In the genomic region with DNA sequence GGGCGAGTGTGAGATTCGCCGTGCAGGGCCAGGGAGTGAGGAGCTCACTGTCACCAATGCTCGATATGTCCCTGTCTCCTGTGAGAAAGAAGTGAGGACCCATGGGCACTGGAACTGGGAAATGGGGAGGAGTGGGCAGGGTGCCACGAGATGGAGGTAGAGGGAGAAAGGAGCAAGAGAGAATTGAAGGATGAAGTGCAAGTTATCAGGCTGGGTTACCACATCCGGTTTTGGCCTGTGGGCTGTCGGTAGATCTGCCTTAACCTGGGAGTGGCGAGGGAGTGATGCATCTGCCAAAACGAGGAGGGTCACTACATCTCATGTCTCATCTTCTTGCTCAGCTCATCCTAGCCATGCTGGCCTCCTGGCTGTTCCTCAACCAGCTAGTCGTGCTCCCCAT, we compare ENCODE assay signal across 22 cellular contexts. TPM values are rescaled to one million over a fixed set of nuclear protein-coding genes. Genes with fewer than 3 reads are reported as not detected.
A peak's percentile ranks its signal among the peaks of the same experiment; 100 is the strongest.
DNase-seq lines count a peak whose midpoint lies in the region; ATAC-seq, FAIRE-seq and TF ChIP-seq lines count a peak whose summit lies in the region.
"Had no signal": no experiment of that assay in that cellular context is flagged by ENCODE, and none has a peak within 500 bp of the region (broad histone marks: within the 10 kb centered on the region; RNA-seq: fewer than 3 reads in every experiment).

No MANE protein-coding gene starts in this region.

- 76% methylated on average over 10 of the region's 10 CpGs for WGBS in K562 (ENCODE audit: insufficient coverage, low coverage, missing lambda C conversion rate)

- peaks cover 87% of the 10 kb centered on the region for H3K36me3 ChIP-seq in K562 (ENCODE audit: control insufficient read depth, insufficient read depth, low read length)
- H3K36me3 ChIP-seq: left ventricle myocardium inferior, transverse colon had no signal

- no peaks in the 10 kb centered on the region for H3K79me2 ChIP-seq in K562 (ENCODE audit: control insufficient read depth, insufficient read depth, low read length)

- H3K4me3 Mint-ChIP-seq in natural killer cell: no peak overlapping the region
- H3K4me3 Mint-ChIP-seq in natural killer cell treated with Interleukin-12 subunit alpha and Interleukin-12 subunit beta and Interleukin-15 and Interleukin-18, amount 100 ng/mL, for 72 hours: no peak overlapping the region
- H3K4me3 Mint-ChIP-seq: stimulated activated naive CD8-positive, alpha-beta T cell treated with anti-CD3 and anti-CD28 coated beads, Interleukin-15, amount 100 ng/mL, for 72 hours had no signal

- H3K4me1 ChIP-seq in K562 (replicated peaks in 1 of 2; ENCODE audit: control insufficient read depth in 2 of 2, insufficient read depth in 2 of 2, low read length in 2 of 2): peaks cover 9 to 10% of the 10 kb centered on the region in 2 experiments; a peak in 4 of 5 replicates

- H3K27me3 Mint-ChIP-seq in natural killer cell (ENCODE audit: low read depth in 2 of 2): no peaks in the 10 kb centered on the region
- H3K27me3 Mint-ChIP-seq in natural killer cell treated with Interleukin-12 subunit alpha and Interleukin-12 subunit beta and Interleukin-15 and Interleukin-18, amount 100 ng/mL, for 72 hours: no peaks in the 10 kb centered on the region
- H3K27me3 Mint-ChIP-seq: IgD-negative memory B cell; stimulated activated naive CD8-positive, alpha-beta T cell treated with anti-CD3 and anti-CD28 coated beads, Interleukin-15, amount 100 ng/mL, for 72 hours had no signal

- no peaks in the 10 kb centered on the region for H3K9me1 ChIP-seq in K562 (ENCODE audit: control insufficient read depth, insufficient read depth, low read length)

- H3K4me1 Mint-ChIP-seq in natural killer cell: peaks cover 11 to 12% of the 10 kb centered on the region in 2 donors
- H3K4me1 Mint-ChIP-seq in natural killer cell treated with Interleukin-12 subunit alpha and Interleukin-12 subunit beta and Interleukin-15 and Interleukin-18, amount 100 ng/mL, for 72 hours (ENCODE audit: low read depth in 2 of 2): peaks cover 15 to 30% of the 10 kb centered on the region in 2 donors

- H3K27ac Mint-ChIP-seq in natural killer cell: peak overlapping the region; percentile 26 to 41
- no peak overlapping the region for H3K27ac Mint-ChIP-seq in natural killer cell treated with Interleukin-12 subunit alpha and Interleukin-12 subunit beta and Interleukin-15 and Interleukin-18, amount 100 ng/mL, for 72 hours

- no peak overlapping the region; a peak in 1 of 4 replicates for H3K9ac ChIP-seq in K562 (ENCODE audit: insufficient read depth in 1 of 2, low read depth in 2 of 2, low read length in 2 of 2)

- DNase-seq in natural killer cell (no peak), K562 (ENCODE audit: extremely low read depth in 1 of 4, low spot score in 3 of 4) (no peak), NCI-H345 (lab: John Stamatoyannopoulos, UW) (no peak)
- no peak for DNase-seq in natural killer cell treated with Interleukin-12 subunit alpha and Interleukin-12 subunit beta and Interleukin-15 and Interleukin-18, amount 100 ng/mL, for 72 hours (ENCODE audit: low spot score)
- DNase-seq in stimulated activated CD4-positive, alpha-beta T cell treated with anti-CD3 and anti-CD28 coated beads, Interleukin-15, amount 100 ng/mL, for 24 hours: no peak
- DNase-seq: foreskin fibroblast; left ventricle myocardium inferior; MM.1S; NCI-H146; NCI-H2171 treated with DMSO at 0.1 percent for 48 hours; NCI-H748 treated with DMSO at 0.1 percent for 48 hours; SHP77; small intestine; stimulated activated CD4-positive, alpha-beta T cell treated with anti-CD3 and anti-CD28 coated beads, Interleukin-4, amount 100 ng/mL, for 1 hour; stimulated activated naive CD8-positive, alpha-beta T cell treated with anti-CD3 and anti-CD28 coated beads, Interleukin-15, amount 100 ng/mL, for 72 hours; transverse colon had no signal

- H3K9me3 Mint-ChIP-seq in natural killer cell: no peaks in the 10 kb centered on the region
- no peaks in the 10 kb centered on the region for H3K9me3 Mint-ChIP-seq in natural killer cell treated with Interleukin-12 subunit alpha and Interleukin-12 subunit beta and Interleukin-15 and Interleukin-18, amount 100 ng/mL, for 72 hours
- H3K9me3 Mint-ChIP-seq: IgD-negative memory B cell; stimulated activated naive CD8-positive, alpha-beta T cell treated with anti-CD3 and anti-CD28 coated beads, Interleukin-15, amount 100 ng/mL, for 72 hours had no signal

- peaks cover 2% of the 10 kb centered on the region; the same call in 1 of the 2 replicates for H4K20me1 ChIP-seq in K562 (replicated peaks; ENCODE audit: control insufficient read depth, insufficient read depth, low read length)

- H3K4me2 ChIP-seq in K562 (ENCODE audit: insufficient read depth, low read length): no peak overlapping the region

- no peak for TF ChIP-seq EP300 in K562 (IDR thresholded peaks at IDR 0.05; ENCODE audit: low read length)

- no peak for FAIRE-seq in K562 (lab: Jason Lieb, UNC)
- FAIRE-seq: small intestine had no signal

- no peak for TF ChIP-seq RAD21 in K562 (CRISPR knock-in tag; conservative IDR thresholded peaks at IDR 0.05 in 1 of 2, IDR thresholded peaks at IDR 0.05 in 1 of 2)

- H3K27me3 ChIP-seq in K562 (ENCODE audit: control insufficient read depth in 2 of 2, insufficient read depth in 2 of 2, low read length in 2 of 2): no peaks in the 10 kb centered on the region
- H3K27me3 ChIP-seq: neutrophil, transverse colon had no signal

- CTCF ChIA-PET in K562 (lab: Yijun Ruan, JAX; ENCODE audit: low intra/inter-chr PET ratio): no interaction called here

- H3K27ac ChIP-seq in K562 (ENCODE audit: extremely low read depth, low read depth, low read length): no peak overlapping the region
- H3K27ac ChIP-seq: epithelial cell of prostate, HL-60, left ventricle myocardium inferior, neutrophil, transverse colon had no signal

- TF ChIP-seq CTCF in natural killer cell (IDR thresholded peaks at IDR 0.05): no peak
- no peak for TF ChIP-seq CTCF in K562 (IDR thresholded peaks at IDR 0.05 in 2 of 3, conservative IDR thresholded peaks at IDR 0.05 in 1 of 3; ENCODE audit: insufficient read depth in 2 of 3, low read depth in 1 of 3, low read length in 3 of 3)

- POLR2A ChIA-PET in K562 (lab: Yijun Ruan, JAX): interaction anchor here (0.6 to 2.0 kb wide), 3 partner anchors 10 to 134 kb away, joined by 4 to 8 read pairs (median 7); a partner anchor contains a TSS

- in situ Hi-C loops in K562 (cut with MboI): loop anchor here (10.0 kb wide), 1 partner anchor 131 kb away; a partner anchor contains a TSS

- H3K4me3 ChIP-seq in K562: no peak overlapping the region
- H3K4me3 ChIP-seq: left ventricle myocardium inferior, transverse colon had no signal

- H3K36me3 Mint-ChIP-seq in natural killer cell: no peaks in the 10 kb centered on the region
- peaks cover 8% of the 10 kb centered on the region for H3K36me3 Mint-ChIP-seq in natural killer cell treated with Interleukin-12 subunit alpha and Interleukin-12 subunit beta and Interleukin-15 and Interleukin-18, amount 100 ng/mL, for 72 hours
- H3K36me3 Mint-ChIP-seq: IgD-negative memory B cell had no signal

- H3K9me3 ChIP-seq in K562 (replicated peaks; ENCODE audit: control insufficient read depth, insufficient read depth, low read depth, low read length): no peaks in the 10 kb centered on the region
- H3K9me3 ChIP-seq: left ventricle myocardium inferior, neutrophil, transverse colon had no signal

- peak; percentile 58; the same call in 1 of the 2 replicates for TF ChIP-seq POLR2A in K562 (conservative IDR thresholded peaks at IDR 0.05)

- BruUV-seq in K562 (replicated peaks; lab: Mats Ljungman, UMichigan): no TSS peak

- intact Hi-C loops in natural killer cell (cut with micrococcal nuclease) (no loop called here), K562 (cut with micrococcal nuclease) (no loop called here)

- no peak overlapping the region for H2AFZ ChIP-seq in K562 (ENCODE audit: low read depth, low read length)

- no peak for ATAC-seq in natural killer cell
- no peak for ATAC-seq in natural killer cell treated with Interleukin-12 subunit alpha and Interleukin-12 subunit beta and Interleukin-15 and Interleukin-18, amount 100 ng/mL, for 72 hours
- no peak for ATAC-seq in K562
- no peak for ATAC-seq in HG02571 (IDR thresholded peaks at IDR 0.05; ENCODE audit: unreplicated experiment)
- ATAC-seq: stimulated activated naive CD8-positive, alpha-beta T cell treated with anti-CD3 and anti-CD28 coated beads, Interleukin-15, amount 100 ng/mL, for 72 hours had no signal

RNA-seq across cellular contexts. Expression of a gene that starts 5.3 kb away (rescaled TPM):
- total RNA-seq in natural killer cell: 100 to 1,000 TPM; 262 to 392 (median 322) TPM
- 10 to 100 TPM; 46.5 to 66.6 TPM for total RNA-seq in natural killer cell treated with Interleukin-12 subunit alpha and Interleukin-12 subunit beta and Interleukin-15 and Interleukin-18, amount 100 ng/mL, for 72 hours
- 121 TPM for polyA plus RNA-seq in PFSK-1 (2012; ENCODE audit: insufficient read length, low read depth)
- 151 and 284 TPM in 2 replicates for total RNA-seq in K562 (2011; cell fraction: chromatin; rRNA removed; ENCODE audit: low replicate concordance)
- 158 and 171 TPM in 2 replicates for total RNA-seq in K562 (2011; cell fraction: nucleolus; rRNA removed)
- 141 and 150 TPM in 2 replicates for total RNA-seq in K562 (2011; cell fraction: nucleoplasm; rRNA removed)
- 27.3 and 29.7 TPM in 2 replicates for total RNA-seq in K562 (2014; rRNA removed)
- 16.2 and 20.8 TPM in 2 replicates for total RNA-seq in K562 (2014; rRNA removed; fragmentation: Illumina TruSeq; extraction: Trizol)
- total RNA-seq in K562 (2015; rRNA removed; fragmentation: Illumina TruSeq; extraction: Trizol): 29.6 and 33.7 TPM in 2 replicates
- total RNA-seq in K562 (2021): 42.1 and 43.2 TPM in 2 replicates
- polyA plus RNA-seq in K562 (2011; rRNA removed): 45.9 and 59.4 TPM in 2 replicates
- polyA plus RNA-seq in K562 (2011; cell fraction: cytosol; rRNA removed): 56.9 and 69.4 TPM in 2 replicates
- 359 and 410 TPM in 2 replicates for polyA plus RNA-seq in K562 (2011; cell fraction: nucleus; rRNA removed)
- 42.7 and 85.4 TPM in 2 replicates for polyA plus RNA-seq in K562 (2012)
- 45.5 and 48.8 TPM in 2 replicates for polyA plus RNA-seq in K562 (2014; fragmentation: Illumina TruSeq; extraction: Trizol)
- 1 to 10 TPM; 3.7 to 4.0 TPM for polyA plus RNA-seq in K562 (2014; fragmentation: Nextera tagmentation; extraction: Ambion mirVana)
- polyA plus RNA-seq in K562 (2014; rRNA removed): 60.8 and 64.2 TPM in 2 replicates
- 21.9 and 26.4 TPM in 2 replicates for polyA minus RNA-seq in K562 (2011; rRNA and poly(A)+ RNA removed)
- polyA minus RNA-seq in K562 (2011; cell fraction: cytosol; rRNA and poly(A)+ RNA removed): 12.4 and 15.0 TPM in 2 replicates
- polyA minus RNA-seq in K562 (2011; cell fraction: nucleus; rRNA and poly(A)+ RNA removed): 40.8 and 50.0 TPM in 2 replicates

RNA-seq across cellular contexts. Expression of a gene that starts 12.4 kb away (rescaled TPM):
- 100 to 1,000 TPM; 166 to 186 (median 184) TPM for total RNA-seq in natural killer cell
- total RNA-seq in natural killer cell treated with Interleukin-12 subunit alpha and Interleukin-12 subunit beta and Interleukin-15 and Interleukin-18, amount 100 ng/mL, for 72 hours: 100 to 1,000 TPM; 106 to 156 TPM
- polyA plus RNA-seq in PFSK-1 (2012; ENCODE audit: insufficient read length, low read depth): 360 TPM
- total RNA-seq in K562 (2011; cell fraction: chromatin; rRNA removed; ENCODE audit: low replicate concordance): 90.7 and 171 TPM in 2 replicates
- total RNA-seq in K562 (2011; cell fraction: nucleolus; rRNA removed): 247 and 251 TPM in 2 replicates
- total RNA-seq in K562 (2011; cell fraction: nucleoplasm; rRNA removed): 190 and 192 TPM in 2 replicates
- 310 and 413 TPM in 2 replicates for total RNA-seq in K562 (2014; rRNA removed)
- 192 and 203 TPM in 2 replicates for total RNA-seq in K562 (2014; rRNA removed; fragmentation: Illumina TruSeq; extraction: Trizol)
- total RNA-seq in K562 (2015; rRNA removed; fragmentation: Illumina TruSeq; extraction: Trizol): 316 and 317 TPM in 2 replicates
- total RNA-seq in K562 (2021): 369 and 372 TPM in 2 replicates
- polyA plus RNA-seq in K562 (2011; rRNA removed): 166 and 178 TPM in 2 replicates
- polyA plus RNA-seq in K562 (2011; cell fraction: cytosol; rRNA removed): 269 and 458 TPM in 2 replicates
- 356 and 369 TPM in 2 replicates for polyA plus RNA-seq in K562 (2011; cell fraction: nucleus; rRNA removed)
- polyA plus RNA-seq in K562 (2012): 506 and 529 TPM in 2 replicates
- 264 and 434 TPM in 2 replicates for polyA plus RNA-seq in K562 (2014; fragmentation: Illumina TruSeq; extraction: Trizol)
- 100 to 1,000 TPM; 653 to 682 TPM for polyA plus RNA-seq in K562 (2014; fragmentation: Nextera tagmentation; extraction: Ambion mirVana)
- polyA plus RNA-seq in K562 (2014; rRNA removed): 296 and 360 TPM in 2 replicates
- polyA minus RNA-seq in K562 (2011; rRNA and poly(A)+ RNA removed): 142 and 158 TPM in 2 replicates
- polyA minus RNA-seq in K562 (2011; cell fraction: cytosol; rRNA and poly(A)+ RNA removed): 90.0 and 120 TPM in 2 replicates
- 56.4 and 86.2 TPM in 2 replicates for polyA minus RNA-seq in K562 (2011; cell fraction: nucleus; rRNA and poly(A)+ RNA removed)

RNA-seq across cellular contexts. Expression of a gene that starts 13.9 kb away (rescaled TPM):
- total RNA-seq in natural killer cell (1 to 10 TPM; 2.7 to 4.6 (median 3.3) TPM), K562 (2014; rRNA removed) (50.2 and 62.5 TPM in 2 replicates), K562 (2014; rRNA removed; fragmentation: Illumina TruSeq; extraction: Trizol) (38.6 and 42.3 TPM in 2 replicates), K562 (2015; rRNA removed; fragmentation: Illumina TruSeq; extraction: Trizol) (77.9 and 80.1 TPM in 2 replicates), K562 (2021) (79.2 and 85.6 TPM in 2 replicates)
- 100 to 1,000 TPM in 1 of 2 donors, 10 to 100 TPM in 1; 52.9 to 115 TPM for total RNA-seq in natural killer cell treated with Interleukin-12 subunit alpha and Interleukin-12 subunit beta and Interleukin-15 and Interleukin-18, amount 100 ng/mL, for 72 hours
- 35.5 TPM for polyA plus RNA-seq in PFSK-1 (2012; ENCODE audit: insufficient read length, low read depth)
- 117 and 182 TPM in 2 replicates for total RNA-seq in K562 (2011; cell fraction: chromatin; rRNA removed; ENCODE audit: low replicate concordance)
- total RNA-seq in K562 (2011; cell fraction: nucleolus; rRNA removed): 141 and 154 TPM in 2 replicates
- total RNA-seq in K562 (2011; cell fraction: nucleoplasm; rRNA removed): 113 and 129 TPM in 2 replicates
- polyA plus RNA-seq in K562 (2011; rRNA removed) (95.2 and 103 TPM in 2 replicates), K562 (2014; fragmentation: Illumina TruSeq; extraction: Trizol) (76.9 and 82.7 TPM in 2 replicates), K562 (2014; fragmentation: Nextera tagmentation; extraction: Ambion mirVana) (1 to 10 TPM; 1.3 to 2.2 TPM), K562 (2014; rRNA removed) (84.1 and 88.6 TPM in 2 replicates)
- 82.9 and 95.7 TPM in 2 replicates for polyA plus RNA-seq in K562 (2011; cell fraction: cytosol; rRNA removed)
- 255 and 308 TPM in 2 replicates for polyA plus RNA-seq in K562 (2011; cell fraction: nucleus; rRNA removed)
- 70.1 and 78.9 TPM in 2 replicates for polyA plus RNA-seq in K562 (2012)
- polyA minus RNA-seq in K562 (2011; rRNA and poly(A)+ RNA removed): 91.4 and 99.3 TPM in 2 replicates
- 43.1 and 48.8 TPM in 2 replicates for polyA minus RNA-seq in K562 (2011; cell fraction: cytosol; rRNA and poly(A)+ RNA removed)
- 113 and 139 TPM in 2 replicates for polyA minus RNA-seq in K562 (2011; cell fraction: nucleus; rRNA and poly(A)+ RNA removed)

RNA-seq across cellular contexts. Expression of a gene that starts 14.3 kb away (rescaled TPM):
- total RNA-seq in natural killer cell (10 to 100 TPM; 43.5 to 61.6 (median 55.8) TPM), K562 (2014; rRNA removed) (2.5 and 2.9 TPM in 2 replicates), K562 (2014; rRNA removed; fragmentation: Illumina TruSeq; extraction: Trizol) (1.9 and 2.6 TPM in 2 replicates), K562 (2015; rRNA removed; fragmentation: Illumina TruSeq; extraction: Trizol) (3.2 and 3.8 TPM in 2 replicates), K562 (2021) (15.2 and 22.8 TPM in 2 replicates)
- total RNA-seq in natural killer cell treated with Interleukin-12 subunit alpha and Interleukin-12 subunit beta and Interleukin-15 and Interleukin-18, amount 100 ng/mL, for 72 hours: 10 to 100 TPM; 17.7 to 77.0 TPM
- polyA plus RNA-seq in PFSK-1 (2012; ENCODE audit: insufficient read length, low read depth): 40.7 TPM
- total RNA-seq in K562 (2011; cell fraction: chromatin; rRNA removed; ENCODE audit: low replicate concordance): 66.9 and 126 TPM in 2 replicates
- total RNA-seq in K562 (2011; cell fraction: nucleolus; rRNA removed): 33.0 and 37.9 TPM in 2 replicates
- total RNA-seq in K562 (2011; cell fraction: nucleoplasm; rRNA removed): 43.4 and 59.2 TPM in 2 replicates
- polyA plus RNA-seq in K562 (2011; rRNA removed) (4.4 and 8.2 TPM in 2 replicates), K562 (2014; fragmentation: Illumina TruSeq; extraction: Trizol) (13.9 and 14.2 TPM in 2 replicates), K562 (2014; fragmentation: Nextera tagmentation; extraction: Ambion mirVana) (under 1 TPM; 0.01 to 0.06 TPM), K562 (2014; rRNA removed) (14.2 and 14.6 TPM in 2 replicates)
- polyA plus RNA-seq in K562 (2011; cell fraction: cytosol; rRNA removed): 2.7 and 2.8 TPM in 2 replicates
- polyA plus RNA-seq in K562 (2011; cell fraction: nucleus; rRNA removed): 51.0 and 114 TPM in 2 replicates
- 15.7 and 22.6 TPM in 2 replicates for polyA plus RNA-seq in K562 (2012)
- 4.1 and 4.2 TPM in 2 replicates for polyA minus RNA-seq in K562 (2011; rRNA and poly(A)+ RNA removed)
- 3.9 and 4.4 TPM in 2 replicates for polyA minus RNA-seq in K562 (2011; cell fraction: cytosol; rRNA and poly(A)+ RNA removed)
- polyA minus RNA-seq in K562 (2011; cell fraction: nucleus; rRNA and poly(A)+ RNA removed): 10.8 and 12.3 TPM in 2 replicates

RNA-seq across cellular contexts. Expression of a gene that starts 48.8 kb away (rescaled TPM):
- total RNA-seq in natural killer cell (1 to 10 TPM; 3.8 to 5.1 (median 3.9) TPM), K562 (2014; rRNA removed) (10.4 and 15.0 TPM in 2 replicates), K562 (2014; rRNA removed; fragmentation: Illumina TruSeq; extraction: Trizol) (10.3 and 10.4 TPM in 2 replicates), K562 (2015; rRNA removed; fragmentation: Illumina TruSeq; extraction: Trizol) (12.7 and 13.1 TPM in 2 replicates), K562 (2021) (15.9 and 17.3 TPM in 2 replicates)
- total RNA-seq in natural killer cell treated with Interleukin-12 subunit alpha and Interleukin-12 subunit beta and Interleukin-15 and Interleukin-18, amount 100 ng/mL, for 72 hours: 10 to 100 TPM; 10.9 to 25.4 TPM
- 14.4 TPM for polyA plus RNA-seq in PFSK-1 (2012; ENCODE audit: insufficient read length, low read depth)
- total RNA-seq in K562 (2011; cell fraction: chromatin; rRNA removed; ENCODE audit: low replicate concordance): 14.2 and 31.6 TPM in 2 replicates
- 23.9 and 26.3 TPM in 2 replicates for total RNA-seq in K562 (2011; cell fraction: nucleolus; rRNA removed)
- total RNA-seq in K562 (2011; cell fraction: nucleoplasm; rRNA removed): 14.0 and 19.2 TPM in 2 replicates
- polyA plus RNA-seq in K562 (2011; rRNA removed) (10.5 and 11.1 TPM in 2 replicates), K562 (2014; fragmentation: Illumina TruSeq; extraction: Trizol) (16.3 and 19.5 TPM in 2 replicates), K562 (2014; fragmentation: Nextera tagmentation; extraction: Ambion mirVana) (1 to 10 TPM; 1.9 to 2.5 TPM), K562 (2014; rRNA removed) (6.9 and 11.9 TPM in 2 replicates)
- polyA plus RNA-seq in K562 (2011; cell fraction: cytosol; rRNA removed): 7.8 and 10.3 TPM in 2 replicates
- polyA plus RNA-seq in K562 (2011; cell fraction: nucleus; rRNA removed): 13.6 and 18.1 TPM in 2 replicates
- 12.2 and 14.5 TPM in 2 replicates for polyA plus RNA-seq in K562 (2012)
- 11.3 and 13.1 TPM in 2 replicates for polyA minus RNA-seq in K562 (2011; rRNA and poly(A)+ RNA removed)
- 11.1 and 15.7 TPM in 2 replicates for polyA minus RNA-seq in K562 (2011; cell fraction: cytosol; rRNA and poly(A)+ RNA removed)
- polyA minus RNA-seq in K562 (2011; cell fraction: nucleus; rRNA and poly(A)+ RNA removed): 6.6 and 10.3 TPM in 2 replicates

Comparison
In these comparisons a context has a peak if more than half of its experiments do, and no peak if none do; other contexts are left out.
1. H3K27ac Mint-ChIP-seq: peak in natural killer cell (2 of 2); none in natural killer cell treated with Interleukin-12 subunit alpha and Interleukin-12 subunit beta and Interleukin-15 and Interleukin-18, amount 100 ng/mL, for 72 hours (0 of 2).
2. RNA of a gene that starts 13.9 kb away (total RNA-seq): 52.9 to 115 TPM in natural killer cell treated with Interleukin-12 subunit alpha and Interleukin-12 subunit beta and Interleukin-15 and Interleukin-18, amount 100 ng/mL, for 72 hours and 38.6 to 182 TPM in K562; 2.7 to 4.6 TPM in natural killer cell; every median in the first group is over 4 times any median in the second.